7 cellular contexts compared by ENCODE assay signal in genomic region chr19:24086974-24087595, GRCh38. TPM values are rescaled to one million over a fixed set of nuclear protein-coding genes. Genes with fewer than 3 reads are reported as not detected.
DNase-seq lines count a peak whose midpoint lies in the region; ATAC-seq, FAIRE-seq and TF ChIP-seq lines count a peak whose summit lies in the region.

Gene ZNF254, plus strand, starts transcription at chr19:24087187. Its CDS starts 121 bp downstream, at chr19:24087308.

- no peaks in the 10 kb centered on the region for H3K23me2 ChIP-seq in H1 (ENCODE audit: low read depth, low read length)

- H2BK15ac ChIP-seq in H1 (ENCODE audit: low read length), result no peak within 1 kb of the TSS

- no peak for TF ChIP-seq RAD21 in H1 (IDR thresholded peaks at IDR 0.05 in 1 of 2, conservative IDR thresholded peaks at IDR 0.05 in 1 of 2; ENCODE audit: low read depth in 2 of 2, low read length in 2 of 2)

- no peaks in the 10 kb centered on the region for H3K9me3 ChIP-seq in H1 (ENCODE audit: insufficient read depth in 2 of 2, low read depth in 1 of 2, low read length in 1 of 2)

- H3K23ac ChIP-seq in H1 (ENCODE audit: insufficient read length), result no peak within 1 kb of the TSS

- no peak within 1 kb of the TSS for H2BK120ac ChIP-seq in H1 (replicated peaks; ENCODE audit: low read depth, low read length)

- no peak within 1 kb of the TSS for H3K56ac ChIP-seq in H1 (replicated peaks; ENCODE audit: insufficient read length, low read depth, low read length)

- no peak within 1 kb of the TSS for H2AFZ ChIP-seq in H1 (ENCODE audit: low read length)

- CTCF ChIA-PET in H1 (lab: Charles Lee; ENCODE audit: partially characterized antibody), result interaction anchor here (1.0 to 1.3 kb wide), 3 partner anchors 8 to 15 kb away, joined by 4 to 5 read pairs (median 4); no protein-coding TSS in a partner anchor

- H3K79me1 ChIP-seq in H1 (ENCODE audit: low read depth, low read length), result no peaks in the 10 kb centered on the region; the same call in 1 of the 2 replicates

- peak within 1 kb of the TSS; percentile 88 for H3K27ac ChIP-seq in H1 (ENCODE audit: low read depth, low read length)

- no peaks in the 10 kb centered on the region for H3K4me1 ChIP-seq in H1 (replicated peaks in 1 of 4; ENCODE audit: control insufficient read depth in 3 of 4, insufficient read depth in 4 of 4, low read length in 3 of 4)

- H3K18ac ChIP-seq in H1 (ENCODE audit: extremely low read depth, low read length), result peak within 1 kb of the TSS; percentile 44

- H3K9ac ChIP-seq in H1 (replicated peaks in 1 of 4; ENCODE audit: extremely low read depth in 1 of 4, low read depth in 3 of 4, low read length in 3 of 4), result peak within 1 kb of the TSS; percentile 79 to 100 (median 87)

- H3K27me3 ChIP-seq in H1 (replicated peaks in 1 of 4; ENCODE audit: control insufficient read depth in 3 of 4, extremely low read depth in 1 of 4, insufficient read depth in 3 of 4, low read length in 3 of 4), result no peaks in the 10 kb centered on the region

- no peak for TF ChIP-seq EP300 in H1 (IDR thresholded peaks at IDR 0.05; ENCODE audit: borderline replicate concordance in 1 of 2, low read depth in 2 of 2, low read length in 2 of 2)

- no peak within 1 kb of the TSS for H2BK20ac ChIP-seq in H1 (ENCODE audit: low read length)

- peaks cover 4% of the 10 kb centered on the region for H3K4me1 Mint-ChIP-seq in memory B cell

- no peak for TF ChIP-seq CTCF in H1 (IDR thresholded peaks at IDR 0.05; ENCODE audit: control extremely low read depth in 1 of 3, insufficient read depth in 1 of 3, low read depth in 1 of 3, low read length in 3 of 3)

- peak within 1 kb of the TSS; percentile 27 for H4K91ac ChIP-seq in H1 (replicated peaks; ENCODE audit: insufficient read length, low read length)

- peak; percentile 99 for ATAC-seq in GM18858 (IDR thresholded peaks at IDR 0.05; ENCODE audit: unreplicated experiment)
- ATAC-seq in HG03095 (IDR thresholded peaks at IDR 0.05; ENCODE audit: unreplicated experiment), result peak; percentile 100
- ATAC-seq in memory B cell (ENCODE audit: low read depth), result peak; percentile 97

- no peak within 1 kb of the TSS for H3K14ac ChIP-seq in H1 (ENCODE audit: insufficient read length)

- H3K9me3 Mint-ChIP-seq in memory B cell, result no peaks in the 10 kb centered on the region

- H2BK5ac ChIP-seq in H1 (ENCODE audit: low read depth, low read length), result peak within 1 kb of the TSS; percentile 98

- FAIRE-seq in H1 (lab: Jason Lieb, UNC), result no peak

- no peaks in the 10 kb centered on the region for H3K27me3 Mint-ChIP-seq in memory B cell

- DNase-seq in NCI-H69 (lab: John Stamatoyannopoulos, UW), result peak; percentile 99
- DNase-seq in activated CD8-positive, alpha-beta memory T cell treated with anti-CD3 and anti-CD28 coated beads for 48 hours (ENCODE audit: low read depth in 2 of 3, low spot score in 2 of 3), result peak; percentile 47 to 66 (median 47)
- DNase-seq in H1 (ENCODE audit: low read depth in 1 of 2, low spot score in 2 of 2), result peak; percentile 72 to 82
- DNase-seq in memory B cell (ENCODE audit: low spot score in 2 of 2), result peak; percentile 70 to 79
- DNase-seq in stimulated activated CD8-positive, alpha-beta memory T cell treated with anti-CD3 and anti-CD28 coated beads, Interleukin-12 subunit alpha, Interleukin-12 subunit beta, amount 100 ng/mL, for 1 hour (ENCODE audit: low read depth), result peak; percentile 62

- H3K4ac ChIP-seq in H1 (replicated peaks; ENCODE audit: insufficient read length, low read depth, low read length), result no peak within 1 kb of the TSS

- peak; percentile 22 to 89 for TF ChIP-seq POLR2A in H1 (IDR thresholded peaks at IDR 0.05; ENCODE audit: control extremely low read depth in 1 of 2, low read depth in 2 of 2, low read length in 2 of 2)

- H2BK12ac ChIP-seq in H1 (ENCODE audit: low read depth, low read length), result peak within 1 kb of the TSS; percentile 45; the same call in 1 of the 2 replicates

- peaks cover 11% of the 10 kb centered on the region for H3K36me3 Mint-ChIP-seq in memory B cell

- 40% methylated on average over 17 of the region's 23 CpGs; no CpG with 5 or more reads in 1 of the 2 experiments for WGBS in H1 (ENCODE audit: extremely low coverage in 1 of 2, insufficient coverage in 1 of 2, insufficient read length in 1 of 2, insufficient replicate concordance in 2 of 2, low coverage in 1 of 2, low lambda C conversion rate in 2 of 2, missing lambda C conversion rate in 1 of 2), 2 experiments

- H3K4me3 ChIP-seq in H1 (ENCODE audit: extremely low read depth in 1 of 4, insufficient read depth in 2 of 4, low read depth in 3 of 4, low read length in 4 of 4), result peak within 1 kb of the TSS; percentile 55 to 94 (median 66)

- H3K79me2 ChIP-seq in H1 (ENCODE audit: control insufficient read depth in 1 of 2, insufficient read depth in 2 of 2, low read length in 2 of 2), result peaks cover 3 to 17% of the 10 kb centered on the region in 2 experiments; a peak in 3 of 4 replicates

- peak within 1 kb of the TSS; percentile 34 to 56 for H3K4me2 ChIP-seq in H1 (ENCODE audit: insufficient read depth in 1 of 2, low read depth in 2 of 2, low read length in 2 of 2)

- H4K5ac ChIP-seq in H1 (ENCODE audit: insufficient read length, low read depth, low read length), result peak within 1 kb of the TSS; percentile 81

- H4K20me1 ChIP-seq in H1 (replicated peaks in 1 of 2; ENCODE audit: control insufficient read depth in 1 of 2, insufficient read depth in 2 of 2, low read length in 2 of 2), result no peaks in the 10 kb centered on the region

- POLR2A ChIA-PET in H1 (lab: Charles Lee; ENCODE audit: partially characterized antibody), result interaction anchor here (0.7 to 3.7 kb wide), 18 partner anchors 8 to 671 kb away, joined by 3 to 26 read pairs (median 6); partner anchors contain the start of genes ZNF675 and ZNF726

- H2AK5ac ChIP-seq in H1 (ENCODE audit: low read depth, low read length), result no peak within 1 kb of the TSS

- peaks cover 0 to 5% (median 0%) of the 10 kb centered on the region in 4 experiments; a peak in 2 of 8 replicates for H3K36me3 ChIP-seq in H1 (ENCODE audit: control insufficient read depth in 2 of 4, insufficient read depth in 4 of 4, low read length in 3 of 4)

- H3K4me3 Mint-ChIP-seq in memory B cell, result peak within 1 kb of the TSS; percentile 96

- H3K27ac Mint-ChIP-seq in memory B cell, result peak within 1 kb of the TSS; percentile 96

- peak within 1 kb of the TSS; percentile 100 for H4K8ac ChIP-seq in H1 (ENCODE audit: extremely low read depth, insufficient read depth, low read length)

TF ChIP-seq in H1, 55 proteins besides CTCF, POLR2A, EP300 and RAD21 (continues in another document):
- no peak for TF ChIP-seq NANOG (IDR thresholded peaks at IDR 0.05; ENCODE audit: insufficient read depth, low read depth, low read length, poor library complexity, severe bottlenecking)
- no peak for TF ChIP-seq NRF1 (IDR thresholded peaks at IDR 0.05; ENCODE audit: low read depth, low read length)
- no peak for TF ChIP-seq ZNF274 (IDR thresholded peaks at IDR 0.05; ENCODE audit: borderline replicate concordance, extremely low read depth, low read length)
- TF ChIP-seq, protein P1, sequence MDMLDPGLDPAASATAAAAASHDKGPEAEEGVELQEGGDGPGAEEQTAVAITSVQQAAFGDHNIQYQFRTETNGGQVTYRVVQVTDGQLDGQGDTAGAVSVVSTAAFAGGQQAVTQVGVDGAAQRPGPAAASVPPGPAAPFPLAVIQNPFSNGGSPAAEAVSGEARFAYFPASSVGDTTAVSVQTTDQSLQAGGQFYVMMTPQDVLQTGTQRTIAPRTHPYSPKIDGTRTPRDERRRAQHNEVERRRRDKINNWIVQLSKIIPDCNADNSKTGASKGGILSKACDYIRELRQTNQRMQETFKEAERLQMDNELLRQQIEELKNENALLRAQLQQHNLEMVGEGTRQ (IDR thresholded peaks at IDR 0.05; ENCODE audit: low read length), result no peak
- no peak for TF ChIP-seq GTF2F1 (IDR thresholded peaks at IDR 0.05; ENCODE audit: borderline replicate concordance, low read depth, low read length)
- no peak for TF ChIP-seq TCF12 (IDR thresholded peaks at IDR 0.05; ENCODE audit: low read depth, low read length)
- TF ChIP-seq RNF2 (IDR thresholded peaks at IDR 0.05; ENCODE audit: borderline replicate concordance, low read depth, low read length, missing control alignments, poor library complexity, severe bottlenecking), result no peak
- TF ChIP-seq POLR2AphosphoS5 (IDR thresholded peaks at IDR 0.05; ENCODE audit: low read depth, low read length), result peak; percentile 71
- TF ChIP-seq TAF7 (optimal IDR thresholded peaks at IDR 0.05; ENCODE audit: borderline replicate concordance, low read depth, low read length), result peak; percentile 43
- no peak for TF ChIP-seq RBBP5 (IDR thresholded peaks at IDR 0.05; ENCODE audit: borderline replicate concordance, low read depth, low read length)
- TF ChIP-seq CHD1 (IDR thresholded peaks at IDR 0.05; ENCODE audit: low read depth, low read length), result no peak
- TF ChIP-seq CBX8 (IDR thresholded peaks at IDR 0.05; ENCODE audit: borderline replicate concordance, low read depth, low read length), result no peak
- no peak for TF ChIP-seq JUND (IDR thresholded peaks at IDR 0.05; ENCODE audit: low read length)
- no peak for TF ChIP-seq ASH2L (IDR thresholded peaks at IDR 0.05; ENCODE audit: low read length)

RNA-seq across cellular contexts. Expression of gene ZNF254, which starts in this region (rescaled TPM):
- total RNA-seq in H1 (2021; fragmentation: NEBNext Ultra II Directional; extraction: Animal tissue kit (Norgen Biotek cat#: 25700)), result 21.7 and 22.0 TPM in 2 replicates
- 3.2 and 4.4 TPM in 2 replicates for polyA plus RNA-seq in H1 (2011; rRNA removed)
- polyA plus RNA-seq in H1 (2011; cell fraction: cytosol; rRNA removed), result 6.4 TPM
- polyA plus RNA-seq in H1 (2011; cell fraction: nucleus; rRNA removed), result 8.2 TPM
- polyA plus RNA-seq in H1 (2012, experiment 1 of 2), result 6.6 to 11.9 TPM (median 7.6 TPM) in 4 replicates
- polyA plus RNA-seq in H1 (2012, experiment 2 of 2), result 1.9 TPM
- 23.4 TPM for polyA plus RNA-seq in H1 (2013, experiment 1 of 2)
- 20.1 TPM for polyA plus RNA-seq in H1 (2013, experiment 2 of 2)
- polyA minus RNA-seq in H1 (2011; rRNA and poly(A)+ RNA removed), result 21.2 and 23.1 TPM in 2 replicates
- 20.6 TPM for polyA minus RNA-seq in H1 (2011; cell fraction: cytosol; rRNA and poly(A)+ RNA removed)
- 47.9 TPM for polyA minus RNA-seq in H1 (2011; cell fraction: nucleus; rRNA and poly(A)+ RNA removed)

Comparison
In these comparisons a context has a peak if more than half of its experiments do, and no peak if none do; other contexts are left out.
1. Peak in every context shown above with its lines: DNase-seq, ATAC-seq, H3K4me3 ChIP-seq and H3K27ac ChIP-seq.
2. DNase-seq: peak in every context shown above with its lines; median percentile 99 in NCI-H69; 77 in H1; 74 in memory B cell; 62 in stimulated activated CD8-positive, alpha-beta memory T cell treated with anti-CD3 and anti-CD28 coated beads, Interleukin-12 subunit alpha, Interleukin-12 subunit beta, amount 100 ng/mL, for 1 hour; 47 in activated CD8-positive, alpha-beta memory T cell treated with anti-CD3 and anti-CD28 coated beads for 48 hours.